ENCODE assay signal across 28 cellular contexts in the genomic region with DNA sequence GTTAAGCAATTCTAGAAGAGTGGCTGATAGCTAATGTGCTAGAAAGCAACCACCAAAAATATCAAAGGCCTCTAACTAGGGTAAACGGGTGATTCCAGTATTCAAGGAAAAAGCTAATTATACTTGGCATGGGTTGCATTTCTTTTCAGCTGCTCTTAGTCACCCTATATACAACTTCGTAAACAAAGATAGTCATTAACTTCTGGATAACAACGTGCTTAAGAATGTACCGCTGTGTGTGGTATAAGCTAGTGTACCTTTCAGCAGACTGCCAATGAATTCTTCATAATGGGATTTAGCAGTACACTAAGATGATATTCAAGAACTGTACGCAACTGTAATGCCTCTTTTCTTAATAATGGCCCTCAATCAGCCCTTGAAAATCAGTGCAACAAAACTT. TPM values are rescaled to one million over a fixed set of nuclear protein-coding genes. Genes with fewer than 3 reads are reported as not detected.
DNase-seq lines count a peak whose midpoint lies in the region; ATAC-seq, FAIRE-seq and TF ChIP-seq lines count a peak whose summit lies in the region.
"Had no signal": no experiment of that assay in that cellular context is flagged by ENCODE, and none has a peak within 500 bp of the region (broad histone marks: within the 10 kb centered on the region; RNA-seq: fewer than 3 reads in every experiment).

No MANE protein-coding gene starts in this region.

- no peak overlapping the region for H3K27ac ChIP-seq in keratinocyte (ENCODE audit: control insufficient read depth, insufficient read depth, low read length)
- H3K27ac ChIP-seq in gastrocnemius medialis: no peak overlapping the region
- H3K27ac ChIP-seq: foreskin keratinocyte, hepatocyte, KMS-11, lower lobe of right lung, neutrophil had no signal

- ATAC-seq in gastrocnemius medialis (no peak), HG03432 (IDR thresholded peaks at IDR 0.05; ENCODE audit: unreplicated experiment) (no peak), GM21528 (IDR thresholded peaks at IDR 0.05; ENCODE audit: low FRiP score, unreplicated experiment) (no peak)
- ATAC-seq: activated CD4-positive, alpha-beta T cell treated with anti-CD3 and anti-CD28 coated beads for 36 hours; foreskin keratinocyte; lower lobe of right lung; stimulated activated naive CD8-positive, alpha-beta T cell treated with anti-CD3 and anti-CD28 coated beads, Interleukin-15, amount 100 ng/mL, for 72 hours had no signal

- in situ Hi-C loops in gastrocnemius medialis (cut with MboI; ENCODE audit: low sequenced_read_pairs in 4 of 4): no loop called here

- H2AFZ ChIP-seq in keratinocyte (ENCODE audit: control insufficient read depth, low read length): no peak overlapping the region
- H2AFZ ChIP-seq: hepatocyte had no signal

- H3K9ac ChIP-seq in keratinocyte (ENCODE audit: control insufficient read depth, extremely low read depth, insufficient read depth, low read length): no peak overlapping the region
- H3K9ac ChIP-seq: KMS-11 had no signal

- dilution Hi-C loops in keratinocyte (cut with MboI; ENCODE audit: extremely low pct_ligation_motif_present, low sequenced_read_pairs): no loop called here

- peak; percentile 20 for FAIRE-seq in keratinocyte (lab: Jason Lieb, UNC)
- FAIRE-seq: islet of Langerhans, TTC549 had no signal

- intact Hi-C loops in gastrocnemius medialis (cut with DNase I; ENCODE audit: low total_unique reads): no loop called here

- H3K9me3 ChIP-seq in keratinocyte (ENCODE audit: control insufficient read depth, low read depth, low read length) (no peaks in the 10 kb centered on the region), gastrocnemius medialis (no peaks in the 10 kb centered on the region)
- H3K9me3 ChIP-seq: lower lobe of right lung, neutrophil had no signal

- DNase-seq in EH (ENCODE audit: low read depth): peak; percentile 15
- DNase-seq in LHCN-M2 (ENCODE audit: low read depth): peak; percentile 5
- peak; percentile 32 for DNase-seq in amniotic epithelial cell (ENCODE audit: low read depth)
- DNase-seq in keratinocyte (ENCODE audit: low read depth, low spot score): no peak
- no peak for DNase-seq in gastrocnemius medialis
- DNase-seq: activated CD4-positive, alpha-beta T cell treated with anti-CD3 and anti-CD28 coated beads for 36 hours; activated naive CD8-positive, alpha-beta T cell treated with anti-CD3 and anti-CD28 coated beads for 36 hours; AML-193; CD8-positive, alpha-beta memory T cell; DMS53; lower lobe of right lung; NCI-H1048; NCI-H2029 treated with DMSO at 0.1 percent for 48 hours; NCI-H510A treated with DMSO at 0.1 percent for 48 hours; SHP77; stimulated activated CD4-positive, alpha-beta T cell treated with anti-CD3 and anti-CD28 coated beads, Interleukin-4, amount 100 ng/mL, for 1 hour; stimulated activated naive CD8-positive, alpha-beta T cell treated with anti-CD3 and anti-CD28 coated beads, Interleukin-15, amount 100 ng/mL, for 72 hours; trophoblast cell had no signal

- H3K9me1 ChIP-seq in keratinocyte (ENCODE audit: control insufficient read depth, extremely low read depth, insufficient read depth, low read length): no peaks in the 10 kb centered on the region

- TF ChIP-seq POLR2A in gastrocnemius medialis (IDR thresholded peaks at IDR 0.05): no peak

- H3K4me3 ChIP-seq in keratinocyte (ENCODE audit: control insufficient read depth in 2 of 3, extremely low read depth in 1 of 3, insufficient read depth in 2 of 3, low read depth in 1 of 3, low read length in 3 of 3) (no peak overlapping the region), gastrocnemius medialis (no peak overlapping the region)
- H3K4me3 ChIP-seq: hepatocyte, lower lobe of right lung had no signal

- H3K4me1 ChIP-seq in keratinocyte (ENCODE audit: control insufficient read depth, extremely low read depth, insufficient read depth, low read length) (no peaks in the 10 kb centered on the region), gastrocnemius medialis (no peaks in the 10 kb centered on the region)
- H3K4me1 ChIP-seq: foreskin keratinocyte, lower lobe of right lung had no signal

- peaks cover 14 to 22% of the 10 kb centered on the region in 2 experiments for H3K36me3 ChIP-seq in keratinocyte (ENCODE audit: control insufficient read depth in 2 of 2, extremely low read depth in 1 of 2, insufficient read depth in 2 of 2, low read length in 2 of 2)
- peaks cover 0 to 64% of the 10 kb centered on the region in 2 donors for H3K36me3 ChIP-seq in gastrocnemius medialis

- TF ChIP-seq CTCF in keratinocyte (optimal IDR thresholded peaks at IDR 0.05 in 1 of 3, IDR thresholded peaks at IDR 0.05 in 1 of 3, conservative IDR thresholded peaks at IDR 0.05 in 1 of 3; ENCODE audit: extremely low read depth in 1 of 3, insufficient read depth in 2 of 3, low read length in 3 of 3) (no peak), gastrocnemius medialis (IDR thresholded peaks at IDR 0.05 in 4 of 5, conservative IDR thresholded peaks at IDR 0.05 in 1 of 5) (no peak)

- no peak overlapping the region for H3K4me2 ChIP-seq in keratinocyte (ENCODE audit: control insufficient read depth, extremely low read depth, insufficient read depth, low read depth, low read length)
- H3K4me2 ChIP-seq: hepatocyte, KMS-11 had no signal

- H3K79me2 ChIP-seq in keratinocyte (ENCODE audit: control insufficient read depth, insufficient read depth, low read length): peaks cover 6% of the 10 kb centered on the region

- H3K27me3 ChIP-seq in keratinocyte (ENCODE audit: control insufficient read depth, extremely low read depth, insufficient read depth, low read length) (no peaks in the 10 kb centered on the region), gastrocnemius medialis (no peaks in the 10 kb centered on the region)
- H3K27me3 ChIP-seq: foreskin keratinocyte, hepatocyte, neutrophil had no signal

- no peaks in the 10 kb centered on the region for H4K20me1 ChIP-seq in keratinocyte (ENCODE audit: control insufficient read depth, extremely low read depth, insufficient read depth, low read length)

RNA-seq across cellular contexts. Expression of a gene that starts 42.2 kb away (rescaled TPM):
- total RNA-seq in LHCN-M2 (2014; rRNA removed) (0.11 TPM in 1 of 2 replicates, not detected in the other), gastrocnemius medialis (1 to 10 TPM in 1 of 4 donors, under 1 TPM in 2, not detected in 1; 0.13 to 1.9 (median 0.82) TPM)
- polyA plus RNA-seq in LHCN-M2 (2012): 0.16 TPM
- 0.33 to 0.45 TPM in 2 of 3 replicates, not detected in the other for polyA plus RNA-seq in keratinocyte
- 0.65 TPM for polyA plus RNA-seq in keratinocyte (2011; ENCODE audit: low read depth)
- polyA plus RNA-seq in keratinocyte (2011; cell fraction: cytosol; rRNA removed): 0.10 and 0.15 TPM in 2 replicates
- 2.5 and 3.0 TPM in 2 replicates for polyA plus RNA-seq in keratinocyte (2011; cell fraction: nucleus; rRNA removed)
- 0.65 TPM in 1 of 2 replicates, not detected in the other for polyA plus RNA-seq in keratinocyte (2012; ENCODE audit: low replicate concordance)
- 1.4 to 2.7 TPM in 2 of 3 replicates, not detected in the other for polyA minus RNA-seq in keratinocyte
- not detected for polyA minus RNA-seq in keratinocyte (2011; cell fraction: cytosol; rRNA and poly(A)+ RNA removed)
- 4.7 and 13.5 TPM in 2 replicates for polyA minus RNA-seq in keratinocyte (2011; cell fraction: nucleus; rRNA and poly(A)+ RNA removed)
- total RNA-seq: foreskin keratinocyte, HT-29, pulmonary artery endothelial cell had no signal
- polyA plus RNA-seq: CD8-positive, alpha-beta memory T cell; foreskin keratinocyte had no signal

Comparison
In these comparisons a context has a peak if more than half of its experiments do, and no peak if none do; other contexts are left out.
1. DNase-seq: peak in EH (single experiment), LHCN-M2 (single experiment) and amniotic epithelial cell (single experiment); none in keratinocyte (single experiment) and gastrocnemius medialis (0 of 2).